Comparison of ENCODE assay signal across 8 cellular contexts in genomic region chr13:44259045-44260042, GRCh38.
DNase-seq lines count a peak whose midpoint lies in the region; ATAC-seq and TF ChIP-seq lines count a peak whose summit lies in the region.

No MANE protein-coding gene starts in this region.

- DNase-seq in CD4-positive, alpha-beta memory T cell, result peak; percentile 38 to 90 (median 44)
- peak; percentile 10 to 38 (median 23) for DNase-seq in activated CD4-positive, CD25-positive, alpha-beta regulatory T cell (lab: John Stamatoyannopoulos, UW)
- DNase-seq in central memory CD4-positive, alpha-beta T cell, result peak; percentile 39
- DNase-seq in gastrocnemius medialis (peak; percentile 33 to 56), inferior parietal cortex (ENCODE audit: extremely low spot score) (no peak), AG08396 (ENCODE audit: low spot score) (no peak)

- CTCF ChIA-PET in CD4-positive, alpha-beta memory T cell (lab: Charles Lee; ENCODE audit: partially characterized antibody), result interaction anchor here (1.4 kb wide), 1 partner anchor 68 kb away, joined by 5 read pairs; no protein-coding TSS in a partner anchor

- peak overlapping the region; percentile 43 to 96 (median 76) for H3K27ac Mint-ChIP-seq in CD4-positive, alpha-beta memory T cell

- H3K36me3 ChIP-seq in CD4-positive, alpha-beta memory T cell (ENCODE audit: insufficient read depth, low read length), result no peaks in the 10 kb centered on the region
- H3K36me3 ChIP-seq in gastrocnemius medialis, result no peaks in the 10 kb centered on the region

- POLR2A ChIA-PET in CD4-positive, alpha-beta memory T cell (lab: Charles Lee; ENCODE audit: partially characterized antibody), result interaction anchor here (1.2 to 1.3 kb wide), 2 partner anchors 15 kb away, joined by 3 to 8 read pairs; no protein-coding TSS in a partner anchor

- TF ChIP-seq POLR2A in gastrocnemius medialis (IDR thresholded peaks at IDR 0.05), result no peak

- H3K4me3 Mint-ChIP-seq in CD4-positive, alpha-beta memory T cell, result peak overlapping the region; percentile 46 to 83 (median 64)

- peaks cover 10 to 15% (median 13%) of the 10 kb centered on the region in 4 donors for H3K4me1 Mint-ChIP-seq in CD4-positive, alpha-beta memory T cell

- H3K27me3 Mint-ChIP-seq in CD4-positive, alpha-beta memory T cell, result peaks cover 0 to 1% of the 10 kb centered on the region in 2 donors

- ATAC-seq in GM19463 (IDR thresholded peaks at IDR 0.05; ENCODE audit: unreplicated experiment), result peak; percentile 77
- peak; percentile 62 for ATAC-seq in HG03571 (IDR thresholded peaks at IDR 0.05; ENCODE audit: unreplicated experiment)
- peak; percentile 77 to 92 for ATAC-seq in gastrocnemius medialis

- peaks cover 14% of the 10 kb centered on the region for H3K4me1 ChIP-seq in CD4-positive, alpha-beta memory T cell (ENCODE audit: insufficient read depth, low read length)
- H3K4me1 ChIP-seq in gastrocnemius medialis, result peaks cover 11 to 13% of the 10 kb centered on the region in 2 donors

- intact Hi-C loops in CD4-positive, alpha-beta memory T cell (cut with micrococcal nuclease), result no loop called here
- intact Hi-C loops in gastrocnemius medialis (cut with DNase I; ENCODE audit: low total_unique reads), result no loop called here

- no peak overlapping the region for H3K27ac ChIP-seq in CD4-positive, alpha-beta memory T cell (ENCODE audit: low read depth, low read length)
- H3K27ac ChIP-seq in gastrocnemius medialis, result peak overlapping the region in 3 of 4 donors; percentile 51 to 72 (median 53)

- H3K4me3 ChIP-seq in CD4-positive, alpha-beta memory T cell (ENCODE audit: low read length in 2 of 2), result no peak overlapping the region
- H3K4me3 ChIP-seq in gastrocnemius medialis, result peak overlapping the region in 1 of 4 donors; percentile 10

- in situ Hi-C loops in gastrocnemius medialis (cut with MboI; ENCODE audit: low sequenced_read_pairs in 4 of 4), result no loop called here

- no peaks in the 10 kb centered on the region for H3K9me3 ChIP-seq in CD4-positive, alpha-beta memory T cell (ENCODE audit: control insufficient read depth in 1 of 2, low read length in 2 of 2)
- no peaks in the 10 kb centered on the region for H3K9me3 ChIP-seq in gastrocnemius medialis

- no peaks in the 10 kb centered on the region for H3K36me3 Mint-ChIP-seq in CD4-positive, alpha-beta memory T cell

- no peaks in the 10 kb centered on the region for H3K27me3 ChIP-seq in CD4-positive, alpha-beta memory T cell (ENCODE audit: insufficient read depth, low read length)
- H3K27me3 ChIP-seq in gastrocnemius medialis, result no peaks in the 10 kb centered on the region

- TF ChIP-seq CTCF in gastrocnemius medialis (IDR thresholded peaks at IDR 0.05 in 4 of 5, conservative IDR thresholded peaks at IDR 0.05 in 1 of 5), result no peak

- H3K9me3 Mint-ChIP-seq in CD4-positive, alpha-beta memory T cell, result no peaks in the 10 kb centered on the region

Comparison
In these comparisons a context has a peak if more than half of its experiments do, and no peak if none do; other contexts are left out.
1. DNase-seq: peak in CD4-positive, alpha-beta memory T cell (5 of 5), activated CD4-positive, CD25-positive, alpha-beta regulatory T cell (4 of 4), central memory CD4-positive, alpha-beta T cell (single experiment) and gastrocnemius medialis (2 of 2); none in inferior parietal cortex (single experiment) and AG08396 (single experiment).
2. Peak in every context shown above with its lines, with median percentiles within 50 percentile points of each other: ATAC-seq.